In the genomic region with DNA sequence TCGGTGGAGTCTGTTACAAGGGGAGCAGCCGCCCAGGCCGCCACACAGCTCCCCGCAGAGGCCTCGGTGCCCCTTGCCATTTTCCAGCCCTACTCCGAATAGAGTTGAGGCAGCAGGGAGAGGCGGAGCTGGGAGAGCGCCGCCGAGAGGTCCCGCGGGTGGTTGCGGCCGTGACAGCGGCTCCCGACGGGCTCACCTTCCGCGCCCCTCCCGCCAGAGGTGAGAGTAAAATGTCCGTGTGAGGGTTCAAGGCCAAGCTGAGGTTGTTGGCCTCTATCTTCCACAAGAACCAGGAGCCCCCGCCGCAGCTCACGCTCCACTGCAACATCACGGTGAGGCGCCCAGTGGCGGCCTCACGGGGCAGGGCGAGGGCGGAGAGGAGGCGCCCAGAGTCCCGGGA, we compare ENCODE assay signal across 1 cellular context.
A peak's percentile ranks its signal among the peaks of the same experiment; 100 is the strongest.
TF ChIP-seq lines count a peak whose summit lies in the region.

No MANE protein-coding gene starts in this region.

TF ChIP-seq in HepG2, 621 proteins besides CTCF, POLR2A, EP300 and RAD21 (continued from another document):
- TF ChIP-seq SAP130 (CRISPR knock-in tag; IDR thresholded peaks at IDR 0.05; ENCODE audit: low read depth): 0 out of 2 replicates have a peak, but pooled peaks have one; percentile 22
- TF ChIP-seq, protein P1, sequence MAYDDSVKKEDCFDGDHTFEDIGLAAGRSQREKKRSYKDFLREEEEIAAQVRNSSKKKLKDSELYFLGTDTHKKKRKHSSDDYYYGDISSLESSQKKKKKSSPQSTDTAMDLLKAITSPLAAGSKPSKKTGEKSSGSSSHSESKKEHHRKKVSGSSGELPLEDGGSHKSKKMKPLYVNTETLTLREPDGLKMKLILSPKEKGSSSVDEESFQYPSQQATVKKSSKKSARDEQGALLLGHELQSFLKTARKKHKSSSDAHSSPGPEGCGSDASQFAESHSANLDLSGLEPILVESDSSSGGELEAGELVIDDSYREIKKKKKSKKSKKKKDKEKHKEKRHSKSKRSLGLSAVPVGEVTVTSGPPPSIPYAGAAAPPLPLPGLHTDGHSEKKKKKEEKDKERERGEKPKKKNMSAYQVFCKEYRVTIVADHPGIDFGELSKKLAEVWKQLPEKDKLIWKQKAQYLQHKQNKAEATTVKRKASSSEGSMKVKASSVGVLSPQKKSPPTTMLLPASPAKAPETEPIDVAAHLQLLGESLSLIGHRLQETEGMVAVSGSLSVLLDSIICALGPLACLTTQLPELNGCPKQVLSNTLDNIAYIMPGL (CRISPR knock-in tag; IDR thresholded peaks at IDR 0.05; ENCODE audit: borderline replicate concordance in 1 of 2, low read depth in 1 of 2): 0 out of 4 replicates have a peak, but pooled peaks of 1 of the 2 experiments have one; percentile 30
- TF ChIP-seq, protein P2, sequence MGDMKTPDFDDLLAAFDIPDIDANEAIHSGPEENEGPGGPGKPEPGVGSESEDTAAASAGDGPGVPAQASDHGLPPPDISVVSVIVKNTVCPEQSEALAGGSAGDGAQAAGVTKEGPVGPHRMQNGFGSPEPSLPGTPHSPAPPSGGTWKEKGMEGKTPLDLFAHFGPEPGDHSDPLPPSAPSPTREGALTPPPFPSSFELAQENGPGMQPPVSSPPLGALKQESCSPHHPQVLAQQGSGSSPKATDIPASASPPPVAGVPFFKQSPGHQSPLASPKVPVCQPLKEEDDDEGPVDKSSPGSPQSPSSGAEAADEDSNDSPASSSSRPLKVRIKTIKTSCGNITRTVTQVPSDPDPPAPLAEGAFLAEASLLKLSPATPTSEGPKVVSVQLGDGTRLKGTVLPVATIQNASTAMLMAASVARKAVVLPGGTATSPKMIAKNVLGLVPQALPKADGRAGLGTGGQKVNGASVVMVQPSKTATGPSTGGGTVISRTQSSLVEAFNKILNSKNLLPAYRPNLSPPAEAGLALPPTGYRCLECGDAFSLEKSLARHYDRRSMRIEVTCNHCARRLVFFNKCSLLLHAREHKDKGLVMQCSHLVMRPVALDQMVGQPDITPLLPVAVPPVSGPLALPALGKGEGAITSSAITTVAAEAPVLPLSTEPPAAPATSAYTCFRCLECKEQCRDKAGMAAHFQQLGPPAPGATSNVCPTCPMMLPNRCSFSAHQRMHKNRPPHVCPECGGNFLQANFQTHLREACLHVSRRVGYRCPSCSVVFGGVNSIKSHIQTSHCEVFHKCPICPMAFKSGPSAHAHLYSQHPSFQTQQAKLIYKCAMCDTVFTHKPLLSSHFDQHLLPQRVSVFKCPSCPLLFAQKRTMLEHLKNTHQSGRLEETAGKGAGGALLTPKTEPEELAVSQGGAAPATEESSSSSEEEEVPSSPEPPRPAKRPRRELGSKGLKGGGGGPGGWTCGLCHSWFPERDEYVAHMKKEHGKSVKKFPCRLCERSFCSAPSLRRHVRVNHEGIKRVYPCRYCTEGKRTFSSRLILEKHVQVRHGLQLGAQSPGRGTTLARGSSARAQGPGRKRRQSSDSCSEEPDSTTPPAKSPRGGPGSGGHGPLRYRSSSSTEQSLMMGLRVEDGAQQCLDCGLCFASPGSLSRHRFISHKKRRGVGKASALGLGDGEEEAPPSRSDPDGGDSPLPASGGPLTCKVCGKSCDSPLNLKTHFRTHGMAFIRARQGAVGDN (CRISPR knock-in tag; IDR thresholded peaks at IDR 0.05): peak; percentile 35; the same call in 1 of the 2 replicates
TF ChIP-seq in HepG2: peak in this region for 5; not testable (repeated sequence) for 616.
